10 cellular contexts compared by ENCODE assay signal in the genomic region with DNA sequence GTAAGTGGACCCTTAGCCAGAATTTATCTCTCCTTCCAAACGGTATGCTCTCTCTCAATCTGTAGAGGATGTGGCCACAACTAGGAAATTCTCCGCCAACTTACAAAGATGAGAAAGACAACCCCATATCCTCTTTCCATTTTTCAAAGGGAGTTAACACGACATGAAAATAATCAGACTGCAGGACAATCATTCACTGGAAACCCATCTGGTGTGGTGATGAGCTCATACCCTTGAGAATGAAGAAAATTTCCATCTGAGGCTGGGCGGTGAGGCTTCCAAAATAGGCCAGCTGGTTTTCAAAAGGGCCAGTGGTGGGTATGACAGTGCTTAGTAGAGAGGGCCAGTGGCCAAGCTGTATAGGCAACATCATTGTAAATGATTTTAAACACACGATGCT.
DNase-seq lines count a peak whose midpoint lies in the region; FAIRE-seq and TF ChIP-seq lines count a peak whose summit lies in the region.
"Had no signal": no experiment of that assay in that cellular context is flagged by ENCODE, and none has a peak within 500 bp of the region (broad histone marks: within the 10 kb centered on the region; RNA-seq: fewer than 3 reads in every experiment).

No MANE protein-coding gene starts in this region.

- no peak for TF ChIP-seq CTCF in BE2C (IDR thresholded peaks at IDR 0.05; ENCODE audit: low read depth, low read length)

- DNase-seq in EL, result peak; percentile 97
- peak; percentile 84 for DNase-seq in NCI-H69 (lab: John Stamatoyannopoulos, UW)
- DNase-seq in fibroblast of gingiva (ENCODE audit: low read depth), result peak; percentile 94
- DNase-seq in non-pigmented ciliary epithelial cell (ENCODE audit: low read depth), result peak; percentile 85
- DNase-seq in stimulated activated CD4-positive, alpha-beta T cell treated with anti-CD3 and anti-CD28 coated beads, Interleukin-4, amount 100 ng/mL, for 1 hour, result no peak
- no peak for DNase-seq in BE2C
- DNase-seq in GM12891 (ENCODE audit: insufficient read length, low spot score), result no peak
- no peak for DNase-seq in activated T-cell treated with anti-CD3 and anti-CD28 coated beads for 4 hours
- DNase-seq: DMS79 treated with DMSO at 0.1 percent for 48 hours had no signal

- no peaks in the 10 kb centered on the region for H3K9me3 ChIP-seq in BE2C

- no peaks in the 10 kb centered on the region for H3K27me3 ChIP-seq in BE2C

- FAIRE-seq in GM12891 (lab: Jason Lieb, UNC), result no peak
- FAIRE-seq: colon had no signal

- no peak overlapping the region for H3K4me3 ChIP-seq in BE2C (ENCODE audit: low read depth, low read length)

- no peaks in the 10 kb centered on the region for H3K4me1 ChIP-seq in BE2C

- TF ChIP-seq POLR2A in GM12891 (IDR thresholded peaks at IDR 0.05; ENCODE audit: low read depth, low read length), result no peak

- no peaks in the 10 kb centered on the region for H3K36me3 ChIP-seq in BE2C

TF ChIP-seq in GM12891, 5 proteins besides CTCF, POLR2A, EP300 and RAD21:
- TF ChIP-seq SPI1 (IDR thresholded peaks at IDR 0.05; ENCODE audit: low read depth, low read length) (no peak), TAF1 (IDR thresholded peaks at IDR 0.05; ENCODE audit: low read depth, low read length) (no peak), POU2F2 (IDR thresholded peaks at IDR 0.05; ENCODE audit: low read depth, low read length) (no peak), POLR2AphosphoS5 (IDR thresholded peaks at IDR 0.05; ENCODE audit: low read depth, low read length) (no peak), PAX5 (IDR thresholded peaks at IDR 0.05; ENCODE audit: insufficient read depth, low read length, severe bottlenecking) (no peak)

Comparison
In these comparisons a context has a peak if more than half of its experiments do, and no peak if none do; other contexts are left out.
1. DNase-seq: peak in EL (single experiment), NCI-H69 (single experiment), fibroblast of gingiva (single experiment) and non-pigmented ciliary epithelial cell (single experiment); none in stimulated activated CD4-positive, alpha-beta T cell treated with anti-CD3 and anti-CD28 coated beads, Interleukin-4, amount 100 ng/mL, for 1 hour (single experiment), BE2C (single experiment), GM12891 (single experiment) and activated T-cell treated with anti-CD3 and anti-CD28 coated beads for 4 hours (single experiment).